Comparison of ENCODE assay signal across 10 cellular contexts in the genomic region with DNA sequence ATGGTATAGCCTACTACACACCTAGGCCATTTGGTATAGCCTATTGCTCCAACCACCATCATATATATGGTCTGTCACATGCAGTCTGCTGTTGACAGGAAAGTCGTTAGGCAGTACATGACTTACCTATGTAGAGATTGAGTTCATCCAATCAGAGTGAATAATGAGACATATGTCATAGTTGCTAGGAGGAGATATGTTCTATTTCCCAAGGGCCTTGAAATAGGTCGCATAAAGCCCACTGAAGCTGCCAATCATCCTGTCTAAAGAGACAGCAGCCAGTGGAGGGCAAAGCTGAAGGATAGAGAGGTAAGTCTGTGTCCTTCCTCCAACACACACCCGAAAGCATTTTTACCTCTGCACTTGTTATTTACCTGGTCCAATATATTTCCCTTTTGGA.
DNase-seq lines count a peak whose midpoint lies in the region; ATAC-seq and TF ChIP-seq lines count a peak whose summit lies in the region.
"Had no signal": no experiment of that assay in that cellular context is flagged by ENCODE, and none has a peak within 500 bp of the region (broad histone marks: within the 10 kb centered on the region; RNA-seq: fewer than 3 reads in every experiment).

No MANE protein-coding gene starts in this region.

- no peak for TF ChIP-seq POLR2A in HCT116 (IDR thresholded peaks at IDR 0.05; ENCODE audit: borderline replicate concordance, extremely low read depth, insufficient read depth, insufficient read length)

- no peak overlapping the region for H3K27ac ChIP-seq in HCT116 (ENCODE audit: low read depth, low read length)
- no peak overlapping the region for H3K27ac ChIP-seq in CD4-positive, alpha-beta memory T cell (ENCODE audit: low read depth, low read length)

- H4K20me1 ChIP-seq in HCT116 (ENCODE audit: insufficient read depth), result no peaks in the 10 kb centered on the region

- no peaks in the 10 kb centered on the region for H3K4me1 Mint-ChIP-seq in CD4-positive, alpha-beta memory T cell
- H3K4me1 Mint-ChIP-seq in glutamatergic neuron (ENCODE audit: low read depth, unreplicated experiment) (no peaks in the 10 kb centered on the region), natural killer cell (no peaks in the 10 kb centered on the region)

- no peaks in the 10 kb centered on the region for H3K27me3 Mint-ChIP-seq in CD4-positive, alpha-beta memory T cell
- no peaks in the 10 kb centered on the region for H3K27me3 Mint-ChIP-seq in glutamatergic neuron (ENCODE audit: unreplicated experiment)
- H3K27me3 Mint-ChIP-seq in natural killer cell (ENCODE audit: low read depth in 2 of 2), result no peaks in the 10 kb centered on the region

- H3K4me3 Mint-ChIP-seq in CD4-positive, alpha-beta memory T cell, result no peak overlapping the region
- H3K4me3 Mint-ChIP-seq in glutamatergic neuron (ENCODE audit: unreplicated experiment), result no peak overlapping the region
- no peak overlapping the region for H3K4me3 Mint-ChIP-seq in natural killer cell

- H3K9me3 Mint-ChIP-seq in CD4-positive, alpha-beta memory T cell, result peaks cover 0 to 4% (median under 1%) of the 10 kb centered on the region in 8 donors
- peaks cover 2% of the 10 kb centered on the region for H3K9me3 Mint-ChIP-seq in glutamatergic neuron (ENCODE audit: unreplicated experiment)
- H3K9me3 Mint-ChIP-seq in natural killer cell, result peaks cover 2 to 9% of the 10 kb centered on the region in 2 donors

- ATAC-seq in GM18498 (IDR thresholded peaks at IDR 0.05; ENCODE audit: unreplicated experiment), result peak; percentile 66
- peak; percentile 98 for ATAC-seq in HCT116
- no peak for ATAC-seq in natural killer cell

- RAD21 ChIA-PET in HCT116 (lab: Charles Lee; ENCODE audit: low non-redundant PET in 1 of 2, low total read pairs in 2 of 2, uncharacterized antibody in 2 of 2, unreplicated experiment in 2 of 2), result no interaction called here

- intact Hi-C loops in HCT116 (cut with micrococcal nuclease) (no loop called here), natural killer cell (cut with micrococcal nuclease) (no loop called here)
- intact Hi-C loops in CD4-positive, alpha-beta memory T cell (cut with micrococcal nuclease), result loop anchor here (10.0 kb wide), 1 partner anchor 64 kb away; no protein-coding TSS in a partner anchor

- H3K4me3 ChIP-seq in HCT116 (replicated peaks in 1 of 2; ENCODE audit: low read depth in 1 of 2, low read length in 2 of 2) (no peak overlapping the region), epithelial cell of esophagus (ENCODE audit: low read length) (no peak overlapping the region)
- no peak overlapping the region for H3K4me3 ChIP-seq in CD4-positive, alpha-beta memory T cell (ENCODE audit: low read length in 2 of 2)
- H3K4me3 ChIP-seq: lung had no signal

- no peaks in the 10 kb centered on the region for H3K9me2 ChIP-seq in HCT116 (ENCODE audit: insufficient read depth)

- POLR2A ChIA-PET in HCT116 (lab: Charles Lee), result no interaction called here
- POLR2A ChIA-PET in CD4-positive, alpha-beta memory T cell (lab: Charles Lee; ENCODE audit: partially characterized antibody), result no interaction called here

- BruUV-seq in HCT116 (replicated peaks; lab: Mats Ljungman, UMichigan), result no TSS peak

- no peak for TF ChIP-seq CTCF in HCT116 (IDR thresholded peaks at IDR 0.05 in 2 of 3, conservative IDR thresholded peaks at IDR 0.05 in 1 of 3; ENCODE audit: borderline replicate concordance in 1 of 3, insufficient read depth in 1 of 3, low read depth in 2 of 3, low read length in 2 of 3)
- no peak for TF ChIP-seq CTCF in epithelial cell of esophagus (IDR thresholded peaks at IDR 0.05; ENCODE audit: insufficient read depth, low read depth, low read length, missing control alignments)
- no peak for TF ChIP-seq CTCF in glutamatergic neuron (IDR thresholded peaks at IDR 0.05; ENCODE audit: partially characterized antibody, unreplicated experiment)
- TF ChIP-seq CTCF in natural killer cell (IDR thresholded peaks at IDR 0.05), result no peak

- no peaks in the 10 kb centered on the region for H3K36me3 Mint-ChIP-seq in CD4-positive, alpha-beta memory T cell
- H3K36me3 Mint-ChIP-seq in glutamatergic neuron (ENCODE audit: unreplicated experiment), result no peaks in the 10 kb centered on the region
- no peaks in the 10 kb centered on the region for H3K36me3 Mint-ChIP-seq in natural killer cell

- no peaks in the 10 kb centered on the region for H3K79me2 ChIP-seq in HCT116 (ENCODE audit: insufficient read depth, low read length)

- H3K27ac Mint-ChIP-seq in CD4-positive, alpha-beta memory T cell, result no peak overlapping the region
- no peak overlapping the region for H3K27ac Mint-ChIP-seq in glutamatergic neuron (ENCODE audit: unreplicated experiment)
- H3K27ac Mint-ChIP-seq in natural killer cell, result no peak overlapping the region

- no peaks in the 10 kb centered on the region for H3K36me3 ChIP-seq in HCT116 (ENCODE audit: control insufficient read depth in 1 of 2, insufficient read depth in 2 of 2, low read length in 2 of 2)
- no peaks in the 10 kb centered on the region for H3K36me3 ChIP-seq in CD4-positive, alpha-beta memory T cell (ENCODE audit: insufficient read depth, low read length)

- H2AFZ ChIP-seq in HCT116 (ENCODE audit: low read depth, low read length, poor library complexity, severe bottlenecking), result no peak overlapping the region

- CTCF ChIA-PET in HCT116 (lab: Charles Lee), result no interaction called here
- CTCF ChIA-PET in CD4-positive, alpha-beta memory T cell (lab: Charles Lee; ENCODE audit: partially characterized antibody), result no interaction called here

- no peaks in the 10 kb centered on the region for H3K27me3 ChIP-seq in HCT116 (ENCODE audit: insufficient read depth, low read length)
- no peaks in the 10 kb centered on the region for H3K27me3 ChIP-seq in CD4-positive, alpha-beta memory T cell (ENCODE audit: insufficient read depth, low read length)

- no peak overlapping the region for H3K4me2 ChIP-seq in HCT116 (ENCODE audit: low read length)

- no peak overlapping the region for H3K9ac ChIP-seq in HCT116 (ENCODE audit: low read length)

- no peak for TF ChIP-seq RAD21 in HCT116 (IDR thresholded peaks at IDR 0.05; ENCODE audit: low read depth)

- DNase-seq in HCT116 (ENCODE audit: low read depth, low spot score), result peak; percentile 75
- DNase-seq in NCI-H146 (lab: John Stamatoyannopoulos, UW), result peak; percentile 56
- DNase-seq in epithelial cell of esophagus (ENCODE audit: low read depth), result peak; percentile 50
- no peak for DNase-seq in CD4-positive, alpha-beta memory T cell
- no peak for DNase-seq in glutamatergic neuron
- no peak for DNase-seq in natural killer cell
- no peak for DNase-seq in DMS79 (lab: John Stamatoyannopoulos, UW)
- DNase-seq: effector CD8-positive, alpha-beta T cell had no signal

- no peaks in the 10 kb centered on the region for H3K4me1 ChIP-seq in HCT116 (ENCODE audit: control insufficient read depth in 1 of 2, insufficient read depth in 2 of 2, low read length in 2 of 2)
- H3K4me1 ChIP-seq in CD4-positive, alpha-beta memory T cell (ENCODE audit: insufficient read depth, low read length), result no peaks in the 10 kb centered on the region

- H3K9me3 ChIP-seq in HCT116 (ENCODE audit: control insufficient read depth in 1 of 2, insufficient read depth in 1 of 2, low read depth in 1 of 2, low read length in 2 of 2), result no peaks in the 10 kb centered on the region
- no peaks in the 10 kb centered on the region for H3K9me3 ChIP-seq in CD4-positive, alpha-beta memory T cell (ENCODE audit: control insufficient read depth in 1 of 2, low read length in 2 of 2)

TF ChIP-seq in HCT116, 20 proteins besides CTCF, POLR2A, EP300 and RAD21:
- TF ChIP-seq EZH2phosphoT487 (IDR thresholded peaks at IDR 0.05; ENCODE audit: borderline replicate concordance), result no peak
- TF ChIP-seq, protein P1, sequence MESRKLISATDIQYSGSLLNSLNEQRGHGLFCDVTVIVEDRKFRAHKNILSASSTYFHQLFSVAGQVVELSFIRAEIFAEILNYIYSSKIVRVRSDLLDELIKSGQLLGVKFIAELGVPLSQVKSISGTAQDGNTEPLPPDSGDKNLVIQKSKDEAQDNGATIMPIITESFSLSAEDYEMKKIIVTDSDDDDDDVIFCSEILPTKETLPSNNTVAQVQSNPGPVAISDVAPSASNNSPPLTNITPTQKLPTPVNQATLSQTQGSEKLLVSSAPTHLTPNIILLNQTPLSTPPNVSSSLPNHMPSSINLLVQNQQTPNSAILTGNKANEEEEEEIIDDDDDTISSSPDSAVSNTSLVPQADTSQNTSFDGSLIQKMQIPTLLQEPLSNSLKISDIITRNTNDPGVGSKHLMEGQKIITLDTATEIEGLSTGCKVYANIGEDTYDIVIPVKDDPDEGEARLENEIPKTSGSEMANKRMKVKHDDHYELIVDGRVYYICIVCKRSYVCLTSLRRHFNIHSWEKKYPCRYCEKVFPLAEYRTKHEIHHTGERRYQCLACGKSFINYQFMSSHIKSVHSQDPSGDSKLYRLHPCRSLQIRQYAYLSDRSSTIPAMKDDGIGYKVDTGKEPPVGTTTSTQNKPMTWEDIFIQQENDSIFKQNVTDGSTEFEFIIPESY (IDR thresholded peaks at IDR 0.05; ENCODE audit: extremely low read depth, insufficient replicate concordance, low read length), result no peak
- peak; percentile 54; the same call in 1 of the 2 replicates for TF ChIP-seq SP1 (IDR thresholded peaks at IDR 0.05; ENCODE audit: low read depth)
- TF ChIP-seq, protein P2, sequence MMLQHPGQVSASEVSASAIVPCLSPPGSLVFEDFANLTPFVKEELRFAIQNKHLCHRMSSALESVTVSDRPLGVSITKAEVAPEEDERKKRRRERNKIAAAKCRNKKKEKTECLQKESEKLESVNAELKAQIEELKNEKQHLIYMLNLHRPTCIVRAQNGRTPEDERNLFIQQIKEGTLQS (IDR thresholded peaks at IDR 0.05), result no peak
- TF ChIP-seq, protein P3, sequence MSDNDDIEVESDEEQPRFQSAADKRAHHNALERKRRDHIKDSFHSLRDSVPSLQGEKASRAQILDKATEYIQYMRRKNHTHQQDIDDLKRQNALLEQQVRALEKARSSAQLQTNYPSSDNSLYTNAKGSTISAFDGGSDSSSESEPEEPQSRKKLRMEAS (IDR thresholded peaks at IDR 0.05), result 0 out of 2 replicates have a peak, but pooled peaks have one; percentile 19

Comparison
In these comparisons a context has a peak if more than half of its experiments do, and no peak if none do; other contexts are left out.
1. ATAC-seq: peak in GM18498 (single experiment) and HCT116 (single experiment); none in natural killer cell (0 of 3).
2. DNase-seq: peak in HCT116 (single experiment), NCI-H146 (single experiment) and epithelial cell of esophagus (single experiment); none in CD4-positive, alpha-beta memory T cell (0 of 5), glutamatergic neuron (single experiment), natural killer cell (single experiment) and DMS79 (single experiment).